1 cellular context compared by ENCODE assay signal in the genomic region with DNA sequence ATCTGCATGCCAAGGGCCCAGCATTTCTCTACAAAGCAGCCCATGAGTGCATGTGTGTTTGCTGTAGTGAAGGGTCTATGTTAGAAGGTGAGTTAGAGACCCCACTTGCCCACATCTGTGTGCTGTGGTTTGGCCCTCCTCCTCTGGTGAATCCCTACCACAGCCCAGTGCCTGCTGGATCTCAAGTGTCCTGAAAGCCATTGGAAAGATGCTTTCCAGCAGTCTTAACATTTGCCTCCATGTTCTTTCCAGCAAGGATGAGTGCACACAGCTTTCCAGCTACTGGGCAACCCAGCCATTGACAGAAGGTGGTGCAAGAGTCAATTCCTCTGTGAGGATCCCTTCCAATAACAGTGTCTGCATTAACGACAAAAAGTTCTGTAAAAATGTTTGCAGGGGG.
TF ChIP-seq lines count a peak whose summit lies in the region.

No MANE protein-coding gene starts in this region.

TF ChIP-seq in HepG2, 621 proteins besides CTCF, POLR2A, EP300 and RAD21:
- no peak for TF ChIP-seq BCL3 (CRISPR knock-in tag; IDR thresholded peaks at IDR 0.05)
- no peak for TF ChIP-seq ZNF547 (CRISPR knock-in tag; IDR thresholded peaks at IDR 0.05)
- TF ChIP-seq ZNF607 (CRISPR knock-in tag; IDR thresholded peaks at IDR 0.05; ENCODE audit: borderline replicate concordance) = no peak
- no peak for TF ChIP-seq ZNF558 (CRISPR knock-in tag; IDR thresholded peaks at IDR 0.05; ENCODE audit: borderline replicate concordance)
- TF ChIP-seq BRCA1 (CRISPR knock-in tag; IDR thresholded peaks at IDR 0.05) = no peak
- no peak for TF ChIP-seq ZNF550 (CRISPR knock-in tag; IDR thresholded peaks at IDR 0.05; ENCODE audit: borderline replicate concordance)
- TF ChIP-seq, protein P1, sequence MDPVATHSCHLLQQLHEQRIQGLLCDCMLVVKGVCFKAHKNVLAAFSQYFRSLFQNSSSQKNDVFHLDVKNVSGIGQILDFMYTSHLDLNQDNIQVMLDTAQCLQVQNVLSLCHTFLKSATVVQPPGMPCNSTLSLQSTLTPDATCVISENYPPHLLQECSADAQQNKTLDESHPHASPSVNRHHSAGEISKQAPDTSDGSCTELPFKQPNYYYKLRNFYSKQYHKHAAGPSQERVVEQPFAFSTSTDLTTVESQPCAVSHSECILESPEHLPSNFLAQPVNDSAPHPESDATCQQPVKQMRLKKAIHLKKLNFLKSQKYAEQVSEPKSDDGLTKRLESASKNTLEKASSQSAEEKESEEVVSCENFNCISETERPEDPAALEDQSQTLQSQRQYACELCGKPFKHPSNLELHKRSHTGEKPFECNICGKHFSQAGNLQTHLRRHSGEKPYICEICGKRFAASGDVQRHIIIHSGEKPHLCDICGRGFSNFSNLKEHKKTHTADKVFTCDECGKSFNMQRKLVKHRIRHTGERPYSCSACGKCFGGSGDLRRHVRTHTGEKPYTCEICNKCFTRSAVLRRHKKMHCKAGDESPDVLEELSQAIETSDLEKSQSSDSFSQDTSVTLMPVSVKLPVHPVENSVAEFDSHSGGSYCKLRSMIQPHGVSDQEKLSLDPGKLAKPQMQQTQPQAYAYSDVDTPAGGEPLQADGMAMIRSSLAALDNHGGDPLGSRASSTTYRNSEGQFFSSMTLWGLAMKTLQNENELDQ (CRISPR knock-in tag; IDR thresholded peaks at IDR 0.05; ENCODE audit: borderline replicate concordance) = no peak
- TF ChIP-seq ZNF549 (CRISPR knock-in tag; IDR thresholded peaks at IDR 0.05) = no peak
- no peak for TF ChIP-seq U2AF2 (IDR thresholded peaks at IDR 0.05; ENCODE audit: low read depth, low read length)
- no peak for TF ChIP-seq JUN (CRISPR knock-in tag; IDR thresholded peaks at IDR 0.05)
- TF ChIP-seq ZNF256 (CRISPR knock-in tag; conservative IDR thresholded peaks at IDR 0.05) = no peak
- no peak for TF ChIP-seq SRSF9 (IDR thresholded peaks at IDR 0.05; ENCODE audit: borderline replicate concordance, insufficient read depth, low read depth, low read length, poor library complexity, severe bottlenecking)
- no peak for TF ChIP-seq ZNF709 (CRISPR knock-in tag; IDR thresholded peaks at IDR 0.05)
- TF ChIP-seq ZNF432 (CRISPR knock-in tag; IDR thresholded peaks at IDR 0.05; ENCODE audit: borderline replicate concordance) = no peak
- TF ChIP-seq SRSF4 (IDR thresholded peaks at IDR 0.05; ENCODE audit: low read depth, low read length, poor library complexity, severe bottlenecking) = no peak
- no peak for TF ChIP-seq HOXA9 (CRISPR knock-in tag; IDR thresholded peaks at IDR 0.05; ENCODE audit: borderline replicate concordance)
- TF ChIP-seq, protein P2, sequence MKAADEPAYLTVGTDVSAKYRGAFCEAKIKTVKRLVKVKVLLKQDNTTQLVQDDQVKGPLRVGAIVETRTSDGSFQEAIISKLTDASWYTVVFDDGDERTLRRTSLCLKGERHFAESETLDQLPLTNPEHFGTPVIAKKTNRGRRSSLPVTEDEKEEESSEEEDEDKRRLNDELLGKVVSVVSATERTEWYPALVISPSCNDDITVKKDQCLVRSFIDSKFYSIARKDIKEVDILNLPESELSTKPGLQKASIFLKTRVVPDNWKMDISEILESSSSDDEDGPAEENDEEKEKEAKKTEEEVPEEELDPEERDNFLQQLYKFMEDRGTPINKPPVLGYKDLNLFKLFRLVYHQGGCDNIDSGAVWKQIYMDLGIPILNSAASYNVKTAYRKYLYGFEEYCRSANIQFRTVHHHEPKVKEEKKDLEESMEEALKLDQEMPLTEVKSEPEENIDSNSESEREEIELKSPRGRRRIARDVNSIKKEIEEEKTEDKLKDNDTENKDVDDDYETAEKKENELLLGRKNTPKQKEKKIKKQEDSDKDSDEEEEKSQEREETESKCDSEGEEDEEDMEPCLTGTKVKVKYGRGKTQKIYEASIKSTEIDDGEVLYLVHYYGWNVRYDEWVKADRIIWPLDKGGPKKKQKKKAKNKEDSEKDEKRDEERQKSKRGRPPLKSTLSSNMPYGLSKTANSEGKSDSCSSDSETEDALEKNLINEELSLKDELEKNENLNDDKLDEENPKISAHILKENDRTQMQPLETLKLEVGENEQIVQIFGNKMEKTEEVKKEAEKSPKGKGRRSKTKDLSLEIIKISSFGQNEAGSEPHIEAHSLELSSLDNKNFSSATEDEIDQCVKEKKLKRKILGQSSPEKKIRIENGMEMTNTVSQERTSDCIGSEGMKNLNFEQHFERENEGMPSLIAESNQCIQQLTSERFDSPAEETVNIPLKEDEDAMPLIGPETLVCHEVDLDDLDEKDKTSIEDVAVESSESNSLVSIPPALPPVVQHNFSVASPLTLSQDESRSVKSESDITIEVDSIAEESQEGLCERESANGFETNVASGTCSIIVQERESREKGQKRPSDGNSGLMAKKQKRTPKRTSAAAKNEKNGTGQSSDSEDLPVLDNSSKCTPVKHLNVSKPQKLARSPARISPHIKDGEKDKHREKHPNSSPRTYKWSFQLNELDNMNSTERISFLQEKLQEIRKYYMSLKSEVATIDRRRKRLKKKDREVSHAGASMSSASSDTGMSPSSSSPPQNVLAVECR (CRISPR knock-in tag; IDR thresholded peaks at IDR 0.05; ENCODE audit: borderline replicate concordance) = no peak
- TF ChIP-seq, protein P3, sequence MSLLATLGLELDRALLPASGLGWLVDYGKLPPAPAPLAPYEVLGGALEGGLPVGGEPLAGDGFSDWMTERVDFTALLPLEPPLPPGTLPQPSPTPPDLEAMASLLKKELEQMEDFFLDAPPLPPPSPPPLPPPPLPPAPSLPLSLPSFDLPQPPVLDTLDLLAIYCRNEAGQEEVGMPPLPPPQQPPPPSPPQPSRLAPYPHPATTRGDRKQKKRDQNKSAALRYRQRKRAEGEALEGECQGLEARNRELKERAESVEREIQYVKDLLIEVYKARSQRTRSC (CRISPR knock-in tag; IDR thresholded peaks at IDR 0.05; ENCODE audit: low read depth) = no peak
